In the genomic region with DNA sequence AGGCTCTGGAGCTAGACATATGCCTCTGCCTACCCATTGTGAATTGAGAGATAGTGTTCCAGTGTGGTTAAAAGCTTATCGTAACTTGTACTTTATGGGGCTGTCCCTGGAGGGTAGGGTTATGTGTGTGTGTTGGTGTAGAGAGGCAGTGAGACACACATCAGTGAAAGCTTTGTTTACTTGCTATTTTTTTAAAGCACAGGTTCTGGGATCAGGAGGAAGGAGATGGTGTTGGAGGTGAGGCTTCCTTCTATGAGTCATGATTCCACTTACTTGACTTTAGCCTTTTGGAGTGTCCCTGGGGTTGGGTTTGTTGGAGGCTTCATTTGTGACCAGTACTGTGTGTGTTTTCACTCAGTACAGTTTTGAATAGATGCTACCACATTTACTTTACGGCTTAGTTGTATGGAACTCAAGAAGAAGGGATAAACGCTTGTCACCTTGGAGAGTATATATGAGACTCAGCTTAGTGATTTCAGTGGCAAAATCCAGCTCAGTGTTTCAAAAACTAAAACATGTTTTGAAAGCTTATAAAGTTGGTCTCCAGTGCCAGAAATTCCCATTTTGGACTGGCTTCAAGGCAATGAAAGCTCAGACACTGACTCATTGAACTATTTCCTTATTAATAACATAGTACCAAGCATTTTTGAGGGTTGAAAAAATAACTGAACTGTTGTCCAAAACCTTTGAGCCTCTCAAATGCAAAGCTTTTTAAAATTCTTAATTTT, we compare ENCODE assay signal across 11 cellular contexts.
DNase-seq lines count a peak whose midpoint lies in the region; ATAC-seq, FAIRE-seq and TF ChIP-seq lines count a peak whose summit lies in the region.
"Had no signal": no experiment of that assay in that cellular context is flagged by ENCODE, and none has a peak within 500 bp of the region (broad histone marks: within the 10 kb centered on the region; RNA-seq: fewer than 3 reads in every experiment).

No MANE protein-coding gene starts in this region.

- H3K36me3 Mint-ChIP-seq in osteocyte (ENCODE audit: unreplicated experiment) = no peaks in the 10 kb centered on the region
- no peaks in the 10 kb centered on the region for H3K36me3 Mint-ChIP-seq in T-cell
- H3K36me3 Mint-ChIP-seq: activated naive CD4-positive, alpha-beta T cell treated with anti-CD3 and anti-CD28 coated beads, Interleukin-2, amount 50 U/mL, for 24 hours had no signal

- H3K36me3 ChIP-seq in SK-N-MC (ENCODE audit: insufficient read depth, low read length) = no peaks in the 10 kb centered on the region

- no peaks in the 10 kb centered on the region for H3K27me3 Mint-ChIP-seq in osteocyte (ENCODE audit: unreplicated experiment)
- no peaks in the 10 kb centered on the region for H3K27me3 Mint-ChIP-seq in T-cell
- H3K27me3 Mint-ChIP-seq: activated naive CD4-positive, alpha-beta T cell treated with anti-CD3 and anti-CD28 coated beads, Interleukin-2, amount 50 U/mL, for 24 hours had no signal

- CTCF ChIA-PET in AG04450 (lab: Charles Lee) (no interaction called here), T-cell (lab: Charles Lee) (no interaction called here)

- H3K9me3 Mint-ChIP-seq in osteocyte (ENCODE audit: unreplicated experiment) = no peaks in the 10 kb centered on the region
- H3K9me3 Mint-ChIP-seq in T-cell = peaks cover 0 to 8% (median 0%) of the 10 kb centered on the region in 3 donors

- TF ChIP-seq CTCF in AG04450 (IDR thresholded peaks at IDR 0.05; ENCODE audit: low read depth, low read length) (no peak), fibroblast of pulmonary artery (IDR thresholded peaks at IDR 0.05; ENCODE audit: low read length, missing control alignments) (no peak), osteocyte (IDR thresholded peaks at IDR 0.05) (no peak)

- FAIRE-seq in HTR-8/SVneo (lab: Jason Lieb, UNC) (no peak), frontal cortex (lab: Jason Lieb, UNC) (no peak)

- no peak overlapping the region for H3K9ac ChIP-seq in SK-N-MC (ENCODE audit: insufficient read length)
- H3K9ac ChIP-seq: BLaER1 treated with 17β-estradiol and CSF1 and Interleukin-3, amounts not matched to agents 10 nM and 100 nM had no signal

- H3K27ac ChIP-seq in AG04450 (ENCODE audit: low read depth, low read length) = no peak overlapping the region
- peak overlapping the region; percentile 64; the same call in 1 of the 2 replicates for H3K27ac ChIP-seq in SK-N-MC
- H3K27ac ChIP-seq: BLaER1 treated with 17β-estradiol and CSF1 and Interleukin-3, amounts not matched to agents 10 nM and 100 nM had no signal

- H3K4me3 Mint-ChIP-seq in osteocyte (ENCODE audit: unreplicated experiment) = peak overlapping the region; percentile 41
- no peak overlapping the region for H3K4me3 Mint-ChIP-seq in T-cell
- H3K4me3 Mint-ChIP-seq: activated naive CD4-positive, alpha-beta T cell treated with anti-CD3 and anti-CD28 coated beads, Interleukin-2, amount 50 U/mL, for 24 hours had no signal

- peaks cover 59% of the 10 kb centered on the region for H3K4me1 Mint-ChIP-seq in osteocyte (ENCODE audit: unreplicated experiment)
- H3K4me1 Mint-ChIP-seq in T-cell = no peaks in the 10 kb centered on the region
- H3K4me1 Mint-ChIP-seq: activated naive CD4-positive, alpha-beta T cell treated with anti-CD3 and anti-CD28 coated beads, Interleukin-2, amount 50 U/mL, for 24 hours had no signal

- H3K4me3 ChIP-seq in AG04450 (ENCODE audit: low read depth, low read length) (no peak overlapping the region), SK-N-MC (no peak overlapping the region), fibroblast of pulmonary artery (replicated peaks; ENCODE audit: low read depth, low read length) (no peak overlapping the region)
- H3K4me3 ChIP-seq: BLaER1 treated with 17β-estradiol and CSF1 and Interleukin-3, amounts not matched to agents 10 nM and 100 nM had no signal

- H3K27ac Mint-ChIP-seq in osteocyte (ENCODE audit: unreplicated experiment) (peak overlapping the region; percentile 92), T-cell (no peak overlapping the region)
- H3K27ac Mint-ChIP-seq: activated naive CD4-positive, alpha-beta T cell treated with anti-CD3 and anti-CD28 coated beads, Interleukin-2, amount 50 U/mL, for 24 hours had no signal

- H3K9me3 ChIP-seq in AG04450 (ENCODE audit: control insufficient read depth, insufficient read depth, low read length) (no peaks in the 10 kb centered on the region), SK-N-MC (ENCODE audit: low read depth, low read length) (no peaks in the 10 kb centered on the region)
- H3K9me3 ChIP-seq: BLaER1 treated with 17β-estradiol and CSF1 and Interleukin-3, amounts not matched to agents 10 nM and 100 nM had no signal

- no peaks in the 10 kb centered on the region for H3K27me3 ChIP-seq in AG04450 (ENCODE audit: control insufficient read depth, insufficient read depth, low read length)
- H3K27me3 ChIP-seq: BLaER1 treated with 17β-estradiol and CSF1 and Interleukin-3, amounts not matched to agents 10 nM and 100 nM had no signal

- peak; percentile 32 for DNase-seq in AG04450 (ENCODE audit: low read depth, low spot score)
- DNase-seq in SK-N-MC (ENCODE audit: low read depth, low spot score) = no peak
- peak; percentile 82 for DNase-seq in fibroblast of pulmonary artery (ENCODE audit: low read depth)
- DNase-seq in osteocyte (ENCODE audit: extremely low spot score, unreplicated experiment) = no peak
- no peak for DNase-seq in NCI-H2227 treated with DMSO at 0.1 percent for 48 hours (lab: John Stamatoyannopoulos, UW)
- no peak for DNase-seq in HTR-8/SVneo (ENCODE audit: insufficient read length, low spot score)
- DNase-seq in frontal cortex (ENCODE audit: low spot score in 2 of 2) = no peak
- DNase-seq in T-cell = no peak
- DNase-seq: NCI-H1048 had no signal

- POLR2A ChIA-PET in AG04450 (lab: Yijun Ruan, JAX) = interaction anchor here (0.6 kb wide), 1 partner anchor 25 kb away, joined by 3 read pairs; no protein-coding TSS in a partner anchor
- POLR2A ChIA-PET in T-cell (lab: Charles Lee) = no interaction called here

- no peak for ATAC-seq in T-cell (replicated peaks in 1 of 4)

Comparison
In these comparisons a context has a peak if more than half of its experiments do, and no peak if none do; other contexts are left out.
1. DNase-seq: peak in AG04450 (single experiment) and fibroblast of pulmonary artery (single experiment); none in SK-N-MC (single experiment), osteocyte (single experiment), NCI-H2227 treated with DMSO at 0.1 percent for 48 hours (single experiment), HTR-8/SVneo (single experiment), frontal cortex (0 of 2) and T-cell (0 of 34).